In genomic region chr7:27745064-27745583, GRCh38 we compare ENCODE assay signal across 8 cellular contexts. TPM values are rescaled to one million over a fixed set of nuclear protein-coding genes. Genes with fewer than 3 reads are reported as not detected.
DNase-seq lines count a peak whose midpoint lies in the region; ATAC-seq, FAIRE-seq and TF ChIP-seq lines count a peak whose summit lies in the region.

No MANE protein-coding gene starts in this region.

- TF ChIP-seq CTCF in HCT116 (IDR thresholded peaks at IDR 0.05 in 2 of 3, conservative IDR thresholded peaks at IDR 0.05 in 1 of 3; ENCODE audit: borderline replicate concordance in 1 of 3, insufficient read depth in 1 of 3, low read depth in 2 of 3, low read length in 2 of 3) (peak; percentile 68 to 71 (median 68)), osteocyte (IDR thresholded peaks at IDR 0.05) (peak; percentile 75)

- DNase-seq in DMS 273 treated with DMSO at 0.1 percent for 48 hours (lab: John Stamatoyannopoulos, UW) (peak; percentile 47), HCT116 (ENCODE audit: low read depth, low spot score) (peak; percentile 48), RCC 7860 (ENCODE audit: low spot score) (peak; percentile 73), epithelial cell of prostate (ENCODE audit: low read depth, low spot score) (no peak), osteocyte (ENCODE audit: extremely low spot score, unreplicated experiment) (no peak), GOT3 (lab: John Stamatoyannopoulos, UW) (no peak)

- no peaks in the 10 kb centered on the region for H3K27me3 ChIP-seq in HCT116 (ENCODE audit: insufficient read depth, low read length)

- no peaks in the 10 kb centered on the region for H3K9me3 ChIP-seq in HCT116 (ENCODE audit: control insufficient read depth in 1 of 2, insufficient read depth in 1 of 2, low read depth in 1 of 2, low read length in 2 of 2)

- peak overlapping the region; percentile 85 for H3K27ac Mint-ChIP-seq in osteocyte (ENCODE audit: unreplicated experiment)
- H3K27ac Mint-ChIP-seq in stimulated activated memory B cell treated with anti-CD40 and anti-IgM and Interleukin-4, amounts not matched to agents 10 μg/mL and 1 μg/mL and 100 μg/mL, for 72 hours = no peak overlapping the region

- H3K4me3 Mint-ChIP-seq in osteocyte (ENCODE audit: unreplicated experiment) = peak overlapping the region; percentile 44
- no peak overlapping the region for H3K4me3 Mint-ChIP-seq in stimulated activated memory B cell treated with anti-CD40 and anti-IgM and Interleukin-4, amounts not matched to agents 10 μg/mL and 1 μg/mL and 100 μg/mL, for 72 hours

- H3K9ac ChIP-seq in HCT116 (ENCODE audit: low read length) = peak overlapping the region; percentile 44

- H3K36me3 Mint-ChIP-seq in osteocyte (ENCODE audit: unreplicated experiment) = peaks cover 13% of the 10 kb centered on the region
- H3K36me3 Mint-ChIP-seq in stimulated activated memory B cell treated with anti-CD40 and anti-IgM and Interleukin-4, amounts not matched to agents 10 μg/mL and 1 μg/mL and 100 μg/mL, for 72 hours = peaks cover 15% of the 10 kb centered on the region

- H4K20me1 ChIP-seq in HCT116 (ENCODE audit: insufficient read depth) = no peaks in the 10 kb centered on the region

- BruUV-seq in HCT116 (replicated peaks; lab: Mats Ljungman, UMichigan) = no TSS peak

- no peaks in the 10 kb centered on the region for H3K9me3 Mint-ChIP-seq in osteocyte (ENCODE audit: unreplicated experiment)
- H3K9me3 Mint-ChIP-seq in stimulated activated memory B cell treated with anti-CD40 and anti-IgM and Interleukin-4, amounts not matched to agents 10 μg/mL and 1 μg/mL and 100 μg/mL, for 72 hours = no peaks in the 10 kb centered on the region

- no peaks in the 10 kb centered on the region for H3K9me2 ChIP-seq in HCT116 (ENCODE audit: insufficient read depth)

- peak; percentile 88 for FAIRE-seq in RCC 7860 (lab: Jason Lieb, UNC)

- TF ChIP-seq POLR2A in HCT116 (IDR thresholded peaks at IDR 0.05; ENCODE audit: borderline replicate concordance, extremely low read depth, insufficient read depth, insufficient read length) = no peak

- POLR2A ChIA-PET in HCT116 (lab: Charles Lee) = no interaction called here

- H2AFZ ChIP-seq in HCT116 (ENCODE audit: low read depth, low read length, poor library complexity, severe bottlenecking) = no peak overlapping the region

- H3K27me3 Mint-ChIP-seq in osteocyte (ENCODE audit: unreplicated experiment) = no peaks in the 10 kb centered on the region
- no peaks in the 10 kb centered on the region for H3K27me3 Mint-ChIP-seq in stimulated activated memory B cell treated with anti-CD40 and anti-IgM and Interleukin-4, amounts not matched to agents 10 μg/mL and 1 μg/mL and 100 μg/mL, for 72 hours

- H3K4me1 ChIP-seq in HCT116 (ENCODE audit: control insufficient read depth in 1 of 2, insufficient read depth in 2 of 2, low read length in 2 of 2) = peaks cover 13 to 20% of the 10 kb centered on the region in 2 experiments

- RAD21 ChIA-PET in HCT116 (lab: Charles Lee; ENCODE audit: low non-redundant PET in 1 of 2, low total read pairs in 2 of 2, uncharacterized antibody in 2 of 2, unreplicated experiment in 2 of 2) = interaction anchor here (1.0 to 1.6 kb wide), 5 partner anchors 29 to 549 kb away, joined by 3 to 6 read pairs (median 4); no protein-coding TSS in a partner anchor

- TF ChIP-seq RAD21 in HCT116 (IDR thresholded peaks at IDR 0.05; ENCODE audit: low read depth) = peak; percentile 76

- ATAC-seq in HCT116 = peak; percentile 55
- ATAC-seq in GM21423 (IDR thresholded peaks at IDR 0.05; ENCODE audit: unreplicated experiment) = no peak
- no peak for ATAC-seq in stimulated activated memory B cell treated with anti-CD40 and anti-IgM and Interleukin-4, amounts not matched to agents 10 μg/mL and 1 μg/mL and 100 μg/mL, for 72 hours

- CTCF ChIA-PET in HCT116 (lab: Charles Lee) = interaction anchor here (0.5 to 2.7 kb wide), 8 partner anchors 15 to 549 kb away, joined by 3 to 22 read pairs (median 4); no protein-coding TSS in a partner anchor

- H3K4me3 ChIP-seq in HCT116 (replicated peaks in 1 of 2; ENCODE audit: low read depth in 1 of 2, low read length in 2 of 2) = no peak overlapping the region

- H3K4me1 Mint-ChIP-seq in osteocyte (ENCODE audit: unreplicated experiment) = peaks cover 52% of the 10 kb centered on the region
- H3K4me1 Mint-ChIP-seq in stimulated activated memory B cell treated with anti-CD40 and anti-IgM and Interleukin-4, amounts not matched to agents 10 μg/mL and 1 μg/mL and 100 μg/mL, for 72 hours = peaks cover 43% of the 10 kb centered on the region

- peaks cover 63% of the 10 kb centered on the region for H3K79me2 ChIP-seq in HCT116 (ENCODE audit: insufficient read depth, low read length)

- peaks cover 10 to 16% of the 10 kb centered on the region in 2 experiments for H3K36me3 ChIP-seq in HCT116 (ENCODE audit: control insufficient read depth in 1 of 2, insufficient read depth in 2 of 2, low read length in 2 of 2)

- H3K27ac ChIP-seq in HCT116 (ENCODE audit: low read depth, low read length) (peak overlapping the region; percentile 46; the same call in 1 of the 2 replicates), epithelial cell of prostate (peak overlapping the region; percentile 6)

- intact Hi-C loops in HCT116 (cut with micrococcal nuclease) = loop anchor here (10.0 kb wide), 1 partner anchor 550 kb away; no protein-coding TSS in a partner anchor

- peak overlapping the region; percentile 59 for H3K4me2 ChIP-seq in HCT116 (ENCODE audit: low read length)

TF ChIP-seq in HCT116, 20 proteins besides CTCF, POLR2A, EP300 and RAD21:
- TF ChIP-seq ZNF274 (IDR thresholded peaks at IDR 0.05; ENCODE audit: low read depth, low read length) = no peak

RNA-seq across cellular contexts. Expression of gene TAX1BP1, which starts 5.2 kb away (rescaled TPM):
- total RNA-seq in HCT116 (2021; ENCODE audit: unreplicated experiment) = 68.1 TPM
- polyA plus RNA-seq in HCT116 (2012) = 50.5 and 61.4 TPM in 2 replicates
- total RNA-seq in osteocyte = 95.5 and 97.1 TPM in 2 replicates

Comparison
In these comparisons a context has a peak if more than half of its experiments do, and no peak if none do; other contexts are left out.
1. DNase-seq: peak in DMS 273 treated with DMSO at 0.1 percent for 48 hours (single experiment), HCT116 (single experiment) and RCC 7860 (single experiment); none in epithelial cell of prostate (single experiment), osteocyte (single experiment) and GOT3 (single experiment).